In the genomic region with DNA sequence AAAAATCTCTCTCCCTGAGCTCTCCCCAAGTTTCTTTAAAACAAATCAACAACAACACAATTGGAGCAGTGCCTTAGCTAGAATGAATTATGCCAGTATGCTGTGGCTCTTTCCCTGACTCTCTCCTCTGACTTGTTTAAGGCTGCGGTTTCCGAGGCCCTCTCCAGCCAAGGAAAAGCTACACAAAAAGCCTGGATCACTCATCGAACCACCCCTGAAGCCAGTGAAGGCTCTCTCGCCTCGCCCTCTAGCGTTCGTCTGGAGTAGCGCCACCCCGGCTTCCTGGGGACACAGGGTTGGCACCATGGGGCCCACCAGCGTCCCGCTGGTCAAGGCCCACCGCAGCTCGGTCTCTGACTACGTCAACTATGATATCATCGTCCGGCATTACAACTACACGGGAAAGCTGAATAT, we compare ENCODE assay signal across 8 cellular contexts. TPM values are rescaled to one million over a fixed set of nuclear protein-coding genes. Genes with fewer than 3 reads are reported as not detected.
A peak's percentile ranks its signal among the peaks of the same experiment; 100 is the strongest.
DNase-seq lines count a peak whose midpoint lies in the region; ATAC-seq and TF ChIP-seq lines count a peak whose summit lies in the region.

No MANE protein-coding gene starts in this region.

- peak; percentile 97 for TF ChIP-seq CTCF in choroid plexus epithelial cell (conservative IDR thresholded peaks at IDR 0.05; ENCODE audit: low read depth, low read length)

- peak; percentile 90 for DNase-seq in ELF-1 (ENCODE audit: low read depth, low spot score)
- DNase-seq in NCI-H2107 treated with DMSO at 0.1 percent for 48 hours (lab: John Stamatoyannopoulos, UW; ENCODE audit: unreplicated experiment), result peak; percentile 88
- DNase-seq in activated CD4-positive, alpha-beta T cell treated with anti-CD3 and anti-CD28 coated beads for 48 hours, result peak; percentile 95
- peak; percentile 91 for DNase-seq in choroid plexus epithelial cell (ENCODE audit: low read depth)
- DNase-seq in left lobe of liver (ENCODE audit: low spot score), result peak; percentile 88
- DNase-seq in stimulated activated CD4-positive, alpha-beta T cell treated with anti-CD3 and anti-CD28 coated beads, Interleukin-1b, Interleukin-23, amount 100 ng/mL, for 4 hours (ENCODE audit: low read depth in 2 of 2), result peak; percentile 79 to 82

- ATAC-seq in HG02610 (IDR thresholded peaks at IDR 0.05; ENCODE audit: unreplicated experiment) (peak; percentile 20), left lobe of liver (peak; percentile 77), GM19023 (IDR thresholded peaks at IDR 0.05; ENCODE audit: unreplicated experiment) (no peak)

- H3K4me3 ChIP-seq in choroid plexus epithelial cell (ENCODE audit: low read depth, low read length), result peak overlapping the region; percentile 75

RNA-seq across cellular contexts. Expression of gene S1PR1, which starts 1.9 kb away (rescaled TPM):
- total RNA-seq in left lobe of liver, result 12.1 TPM
